17 cellular contexts compared by ENCODE assay signal in the genomic region with DNA sequence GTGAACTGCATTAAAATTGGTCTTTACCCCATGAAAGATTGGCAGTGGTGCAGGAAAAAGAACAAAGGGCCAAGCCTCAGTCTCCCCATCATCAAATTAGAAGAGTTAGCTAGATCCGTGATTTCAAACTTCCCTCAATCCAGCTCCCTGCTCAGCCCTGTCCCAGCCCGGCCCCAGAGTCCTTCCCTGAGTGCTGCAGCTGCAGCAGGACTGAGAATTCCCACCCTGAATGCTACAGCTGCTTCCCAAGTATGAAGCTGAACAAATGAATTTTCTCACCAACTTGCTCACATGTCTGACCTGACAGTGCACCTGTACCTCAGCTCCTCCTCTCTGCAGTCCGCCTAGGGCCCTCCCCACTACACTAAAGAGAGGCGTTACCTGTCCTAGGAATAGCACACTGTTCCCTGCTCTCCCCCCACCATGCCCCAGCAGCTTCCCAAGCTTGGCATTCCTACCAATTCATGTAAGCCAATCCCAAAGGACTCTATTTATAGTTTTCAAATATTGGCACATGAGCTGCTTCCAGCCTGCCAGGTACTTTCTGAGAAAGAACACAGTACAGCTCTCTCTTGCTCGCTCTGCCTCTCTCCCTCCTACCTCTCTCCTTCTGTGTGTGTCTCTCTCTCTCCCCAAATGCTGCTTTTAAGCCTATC.
A peak's percentile ranks its signal among the peaks of the same experiment; 100 is the strongest.
DNase-seq lines count a peak whose midpoint lies in the region; ATAC-seq and TF ChIP-seq lines count a peak whose summit lies in the region.
"Had no signal": no experiment of that assay in that cellular context is flagged by ENCODE, and none has a peak within 500 bp of the region (broad histone marks: within the 10 kb centered on the region; RNA-seq: fewer than 3 reads in every experiment).

No MANE protein-coding gene starts in this region.

- no peaks in the 10 kb centered on the region for H3K36me3 Mint-ChIP-seq in T-helper 17 cell (ENCODE audit: low read depth)
- H3K36me3 Mint-ChIP-seq: IgD-negative memory B cell had no signal

- no peak overlapping the region for H3K27ac Mint-ChIP-seq in T-helper 17 cell
- H3K27ac Mint-ChIP-seq: activated CD4-positive, alpha-beta memory T cell treated with anti-CD3 and anti-CD28 coated beads, Interleukin-2, amount 10 ng/mL, durations not matched to agents 7 days and 5 days; activated T-cell treated with anti-CD3 and anti-CD28 coated beads, Interleukin-2, amount 50 U/mL, for 72 hours; IgD-negative memory B cell; stimulated activated naive CD8-positive, alpha-beta T cell treated with anti-CD3 and anti-CD28 coated beads, Interleukin-15, amount 100 ng/mL, for 72 hours had no signal

- ATAC-seq in left lobe of liver (peak; percentile 88), SK-N-SH treated with all-trans-retinoic acid at 6 μM for 48 hours (no peak), T-helper 17 cell (no peak)
- ATAC-seq: activated T-cell treated with anti-CD3 and anti-CD28 coated beads, Interleukin-2, amount 50 U/mL, for 72 hours; PC-3; stimulated activated naive CD8-positive, alpha-beta T cell treated with anti-CD3 and anti-CD28 coated beads, Interleukin-15, amount 100 ng/mL, for 72 hours had no signal

- TF ChIP-seq CTCF in LNCaP clone FGC (IDR thresholded peaks at IDR 0.05; ENCODE audit: control insufficient read depth, extremely low read depth, insufficient read depth) (no peak), VCaP (conservative IDR thresholded peaks at IDR 0.05) (no peak)

- H3K27ac ChIP-seq in VCaP, result peak overlapping the region; percentile 59
- H3K27ac ChIP-seq: adrenal gland, SK-N-MC had no signal

- no peaks in the 10 kb centered on the region for H3K27me3 Mint-ChIP-seq in T-helper 17 cell
- H3K27me3 Mint-ChIP-seq: activated CD4-positive, alpha-beta memory T cell treated with anti-CD3 and anti-CD28 coated beads, Interleukin-2, amount 10 ng/mL, durations not matched to agents 7 days and 5 days had no signal

- DNase-seq in LNCaP clone FGC (ENCODE audit: low read depth), result peak; percentile 69
- DNase-seq in left lobe of liver (ENCODE audit: low spot score), result peak; percentile 77
- DNase-seq in superior temporal gyrus (ENCODE audit: extremely low spot score), result peak; percentile 55
- DNase-seq in NCI-H2227 (lab: John Stamatoyannopoulos, UW; ENCODE audit: unreplicated experiment), result no peak
- no peak for DNase-seq in T-helper 17 cell
- DNase-seq: activated CD4-positive, alpha-beta memory T cell treated with anti-CD3 and anti-CD28 coated beads, Interleukin-2, amount 10 ng/mL, durations not matched to agents 7 days and 5 days; activated T-cell treated with anti-CD3 and anti-CD28 coated beads, Interleukin-2, amount 50 U/mL, for 72 hours; adrenal gland; BE2C; DMS79 treated with DMSO at 0.1 percent for 48 hours; PC-3; stimulated activated naive CD8-positive, alpha-beta T cell treated with anti-CD3 and anti-CD28 coated beads, Interleukin-15, amount 100 ng/mL, for 72 hours had no signal

- no peak overlapping the region for H3K4me3 Mint-ChIP-seq in T-helper 17 cell
- H3K4me3 Mint-ChIP-seq: activated CD4-positive, alpha-beta memory T cell treated with anti-CD3 and anti-CD28 coated beads, Interleukin-2, amount 10 ng/mL, durations not matched to agents 7 days and 5 days; activated T-cell treated with anti-CD3 and anti-CD28 coated beads, Interleukin-2, amount 50 U/mL, for 72 hours; IgD-negative memory B cell; stimulated activated naive CD8-positive, alpha-beta T cell treated with anti-CD3 and anti-CD28 coated beads, Interleukin-15, amount 100 ng/mL, for 72 hours had no signal

- H3K9me3 ChIP-seq in T-helper 17 cell (ENCODE audit: control insufficient read depth, low read length, poor library complexity, severe bottlenecking), result no peaks in the 10 kb centered on the region
- H3K9me3 ChIP-seq: adrenal gland, BE2C, ovary had no signal

- H3K4me3 ChIP-seq in LNCaP clone FGC (ENCODE audit: low read depth, low read length), result no peak overlapping the region
- H3K4me3 ChIP-seq: adrenal gland, ovary, SK-N-MC had no signal

- H3K4me1 Mint-ChIP-seq in T-helper 17 cell, result no peaks in the 10 kb centered on the region
- H3K4me1 Mint-ChIP-seq: activated CD4-positive, alpha-beta memory T cell treated with anti-CD3 and anti-CD28 coated beads, Interleukin-2, amount 10 ng/mL, durations not matched to agents 7 days and 5 days; stimulated activated naive CD8-positive, alpha-beta T cell treated with anti-CD3 and anti-CD28 coated beads, Interleukin-15, amount 100 ng/mL, for 72 hours had no signal

TF ChIP-seq in SK-N-SH treated with all-trans-retinoic acid at 6 μM for 48 hours, 23 proteins besides CTCF, POLR2A, EP300 and RAD21 (continues in another document):
- TF ChIP-seq ZC3H10 (CRISPR knock-in tag; IDR thresholded peaks at IDR 0.05), result no peak
- no peak for TF ChIP-seq ZNF565 (CRISPR knock-in tag; conservative IDR thresholded peaks at IDR 0.05; ENCODE audit: low read depth)
- no peak for TF ChIP-seq ISL1 (CRISPR knock-in tag; IDR thresholded peaks at IDR 0.05)
- TF ChIP-seq, protein P1, sequence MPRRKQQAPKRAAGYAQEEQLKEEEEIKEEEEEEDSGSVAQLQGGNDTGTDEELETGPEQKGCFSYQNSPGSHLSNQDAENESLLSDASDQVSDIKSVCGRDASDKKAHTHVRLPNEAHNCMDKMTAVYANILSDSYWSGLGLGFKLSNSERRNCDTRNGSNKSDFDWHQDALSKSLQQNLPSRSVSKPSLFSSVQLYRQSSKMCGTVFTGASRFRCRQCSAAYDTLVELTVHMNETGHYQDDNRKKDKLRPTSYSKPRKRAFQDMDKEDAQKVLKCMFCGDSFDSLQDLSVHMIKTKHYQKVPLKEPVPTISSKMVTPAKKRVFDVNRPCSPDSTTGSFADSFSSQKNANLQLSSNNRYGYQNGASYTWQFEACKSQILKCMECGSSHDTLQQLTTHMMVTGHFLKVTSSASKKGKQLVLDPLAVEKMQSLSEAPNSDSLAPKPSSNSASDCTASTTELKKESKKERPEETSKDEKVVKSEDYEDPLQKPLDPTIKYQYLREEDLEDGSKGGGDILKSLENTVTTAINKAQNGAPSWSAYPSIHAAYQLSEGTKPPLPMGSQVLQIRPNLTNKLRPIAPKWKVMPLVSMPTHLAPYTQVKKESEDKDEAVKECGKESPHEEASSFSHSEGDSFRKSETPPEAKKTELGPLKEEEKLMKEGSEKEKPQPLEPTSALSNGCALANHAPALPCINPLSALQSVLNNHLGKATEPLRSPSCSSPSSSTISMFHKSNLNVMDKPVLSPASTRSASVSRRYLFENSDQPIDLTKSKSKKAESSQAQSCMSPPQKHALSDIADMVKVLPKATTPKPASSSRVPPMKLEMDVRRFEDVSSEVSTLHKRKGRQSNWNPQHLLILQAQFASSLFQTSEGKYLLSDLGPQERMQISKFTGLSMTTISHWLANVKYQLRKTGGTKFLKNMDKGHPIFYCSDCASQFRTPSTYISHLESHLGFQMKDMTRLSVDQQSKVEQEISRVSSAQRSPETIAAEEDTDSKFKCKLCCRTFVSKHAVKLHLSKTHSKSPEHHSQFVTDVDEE (CRISPR knock-in tag; IDR thresholded peaks at IDR 0.05), result no peak
- no peak for TF ChIP-seq ZFP30 (CRISPR knock-in tag; IDR thresholded peaks at IDR 0.05)
- TF ChIP-seq CSDC2 (CRISPR knock-in tag; IDR thresholded peaks at IDR 0.05), result no peak
- TF ChIP-seq SNAI2 (CRISPR knock-in tag; IDR thresholded peaks at IDR 0.05), result no peak
- TF ChIP-seq OSR1 (CRISPR knock-in tag; IDR thresholded peaks at IDR 0.05), result no peak
- TF ChIP-seq PPARA (CRISPR knock-in tag; IDR thresholded peaks at IDR 0.05; ENCODE audit: borderline replicate concordance), result no peak
- no peak for TF ChIP-seq TOX (CRISPR knock-in tag; IDR thresholded peaks at IDR 0.05; ENCODE audit: borderline replicate concordance)
- TF ChIP-seq, protein P2, sequence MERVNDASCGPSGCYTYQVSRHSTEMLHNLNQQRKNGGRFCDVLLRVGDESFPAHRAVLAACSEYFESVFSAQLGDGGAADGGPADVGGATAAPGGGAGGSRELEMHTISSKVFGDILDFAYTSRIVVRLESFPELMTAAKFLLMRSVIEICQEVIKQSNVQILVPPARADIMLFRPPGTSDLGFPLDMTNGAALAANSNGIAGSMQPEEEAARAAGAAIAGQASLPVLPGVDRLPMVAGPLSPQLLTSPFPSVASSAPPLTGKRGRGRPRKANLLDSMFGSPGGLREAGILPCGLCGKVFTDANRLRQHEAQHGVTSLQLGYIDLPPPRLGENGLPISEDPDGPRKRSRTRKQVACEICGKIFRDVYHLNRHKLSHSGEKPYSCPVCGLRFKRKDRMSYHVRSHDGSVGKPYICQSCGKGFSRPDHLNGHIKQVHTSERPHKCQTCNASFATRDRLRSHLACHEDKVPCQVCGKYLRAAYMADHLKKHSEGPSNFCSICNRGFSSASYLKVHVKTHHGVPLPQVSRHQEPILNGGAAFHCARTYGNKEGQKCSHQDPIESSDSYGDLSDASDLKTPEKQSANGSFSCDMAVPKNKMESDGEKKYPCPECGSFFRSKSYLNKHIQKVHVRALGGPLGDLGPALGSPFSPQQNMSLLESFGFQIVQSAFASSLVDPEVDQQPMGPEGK (CRISPR knock-in tag; IDR thresholded peaks at IDR 0.05; ENCODE audit: borderline replicate concordance), result no peak
- TF ChIP-seq, protein P3, sequence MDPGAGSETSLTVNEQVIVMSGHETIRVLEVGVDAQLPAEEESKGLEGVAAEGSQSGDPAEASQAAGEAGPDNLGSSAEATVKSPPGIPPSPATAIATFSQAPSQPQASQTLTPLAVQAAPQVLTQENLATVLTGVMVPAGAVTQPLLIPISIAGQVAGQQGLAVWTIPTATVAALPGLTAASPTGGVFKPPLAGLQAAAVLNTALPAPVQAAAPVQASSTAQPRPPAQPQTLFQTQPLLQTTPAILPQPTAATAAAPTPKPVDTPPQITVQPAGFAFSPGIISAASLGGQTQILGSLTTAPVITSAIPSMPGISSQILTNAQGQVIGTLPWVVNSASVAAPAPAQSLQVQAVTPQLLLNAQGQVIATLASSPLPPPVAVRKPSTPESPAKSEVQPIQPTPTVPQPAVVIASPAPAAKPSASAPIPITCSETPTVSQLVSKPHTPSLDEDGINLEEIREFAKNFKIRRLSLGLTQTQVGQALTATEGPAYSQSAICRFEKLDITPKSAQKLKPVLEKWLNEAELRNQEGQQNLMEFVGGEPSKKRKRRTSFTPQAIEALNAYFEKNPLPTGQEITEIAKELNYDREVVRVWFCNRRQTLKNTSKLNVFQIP (CRISPR knock-in tag; IDR thresholded peaks at IDR 0.05; ENCODE audit: borderline replicate concordance, low read depth), result no peak
- TF ChIP-seq ZNF8 (CRISPR knock-in tag; IDR thresholded peaks at IDR 0.05), result no peak
- TF ChIP-seq GLIS3 (CRISPR knock-in tag; IDR thresholded peaks at IDR 0.05), result no peak

Comparison
In these comparisons a context has a peak if more than half of its experiments do, and no peak if none do; other contexts are left out.
1. DNase-seq: peak in LNCaP clone FGC (single experiment), left lobe of liver (single experiment) and superior temporal gyrus (single experiment); none in NCI-H2227 (single experiment) and T-helper 17 cell (0 of 3).